Comparison of ENCODE assay signal across 18 cellular contexts in genomic region chrX:1281511-1281910, GRCh38. TPM values are rescaled to one million over a fixed set of nuclear protein-coding genes. Genes with fewer than 3 reads are reported as not detected.
DNase-seq lines count a peak whose midpoint lies in the region; ATAC-seq, FAIRE-seq and TF ChIP-seq lines count a peak whose summit lies in the region.
"Had no signal": no experiment of that assay in that cellular context is flagged by ENCODE, and none has a peak within 500 bp of the region (broad histone marks: within the 10 kb centered on the region; RNA-seq: fewer than 3 reads in every experiment).

No MANE protein-coding gene starts in this region.

- no peak overlapping the region for H2AFZ ChIP-seq in neural progenitor cell (replicated peaks)

- no peak for FAIRE-seq in small intestine (lab: Jason Lieb, UNC)
- FAIRE-seq: pancreas had no signal

- H3F3A ChIP-seq in neural progenitor cell (ENCODE audit: low read depth), result no peaks in the 10 kb centered on the region

- no peak overlapping the region for H3K9ac ChIP-seq in BLaER1 treated with 17β-estradiol and CSF1 and Interleukin-3, amounts not matched to agents 10 nM and 100 nM
- H3K9ac ChIP-seq in neural progenitor cell, result no peak overlapping the region
- H3K9ac ChIP-seq: BLaER1 had no signal

- WGBS in small intestine, 3 donors, result 57 to 60% (median 58%) methylated on average over 3 of the region's 3 CpGs
- 64 to 66% methylated on average over 3 of the region's 3 CpGs for WGBS in testis, 2 donors

- peaks cover 28% of the 10 kb centered on the region for H3K4me1 Mint-ChIP-seq in HFFc6 (ENCODE audit: low read depth)
- H3K4me1 Mint-ChIP-seq in neural progenitor cell, result no peaks in the 10 kb centered on the region
- H3K4me1 Mint-ChIP-seq: activated CD4-positive, alpha-beta T cell treated with anti-CD3 and anti-CD28 coated beads, Interleukin-2, amount 10 ng/mL, durations not matched to agents 24 days and 14 days had no signal

- H3K4me1 ChIP-seq in BLaER1 treated with 17β-estradiol and CSF1 and Interleukin-3, amounts not matched to agents 10 nM and 100 nM, result peaks cover 17 to 48% (median 33%) of the 10 kb centered on the region in 10 experiments
- H3K4me1 ChIP-seq in neural progenitor cell (no peaks in the 10 kb centered on the region), small intestine (ENCODE audit: control insufficient read depth in 2 of 2, insufficient read depth in 1 of 2, low read depth in 1 of 2, low read length in 1 of 2) (no peaks in the 10 kb centered on the region), testis (no peaks in the 10 kb centered on the region)
- H3K4me1 ChIP-seq: esophagus squamous epithelium, pancreas had no signal

- no peaks in the 10 kb centered on the region for H3K9me3 ChIP-seq in BLaER1 treated with 17β-estradiol and CSF1 and Interleukin-3, amounts not matched to agents 10 nM and 100 nM (replicated peaks in 1 of 11)
- H3K9me3 ChIP-seq in neural progenitor cell (ENCODE audit: low read depth) (no peaks in the 10 kb centered on the region), small intestine (ENCODE audit: control insufficient read depth, low read depth) (no peaks in the 10 kb centered on the region), testis (no peaks in the 10 kb centered on the region)
- H3K9me3 ChIP-seq: BLaER1, esophagus squamous epithelium, pancreas had no signal

- H3K27me3 ChIP-seq in BLaER1 treated with 17β-estradiol and CSF1 and Interleukin-3, amounts not matched to agents 10 nM and 100 nM, result peaks cover 0 to 30% (median 20%) of the 10 kb centered on the region in 11 experiments; a peak in 18 of 22 replicates
- peaks cover 6% of the 10 kb centered on the region for H3K27me3 ChIP-seq in neural progenitor cell
- no peaks in the 10 kb centered on the region for H3K27me3 ChIP-seq in small intestine (ENCODE audit: control insufficient read depth in 2 of 2, insufficient read depth in 2 of 2, low read length in 2 of 2)
- H3K27me3 ChIP-seq in testis, result no peaks in the 10 kb centered on the region
- H3K27me3 ChIP-seq: esophagus squamous epithelium, pancreas had no signal

- H3K27ac Mint-ChIP-seq in HFFc6 (peak overlapping the region; percentile 87), neural progenitor cell (no peak overlapping the region)
- H3K27ac Mint-ChIP-seq: activated CD4-positive, alpha-beta T cell treated with anti-CD3 and anti-CD28 coated beads, Interleukin-2, amount 10 ng/mL, durations not matched to agents 24 days and 14 days; T-helper 1 cell treated with Interleukin-12 subunit alpha and Interleukin-12 subunit beta and Interleukin-4 antibody, amounts not matched to agents 30 μg/mL and 1 μg/mL, for 36 hours; type B pancreatic cell had no signal

- peak; percentile 44; the same call in 1 of the 3 replicates for ATAC-seq in SK-N-SH treated with all-trans-retinoic acid at 6 μM for 48 hours
- ATAC-seq in HG03457 (IDR thresholded peaks at IDR 0.05; ENCODE audit: unreplicated experiment), result no peak
- ATAC-seq: activated T-cell treated with anti-CD3 and anti-CD28 coated beads, Interleukin-2, amount 50 U/mL, for 4 hours; pancreas had no signal

- no peak for TF ChIP-seq POLR2A in testis (IDR thresholded peaks at IDR 0.05)

- H3K9me3 Mint-ChIP-seq in HFFc6, result no peaks in the 10 kb centered on the region
- no peaks in the 10 kb centered on the region for H3K9me3 Mint-ChIP-seq in neural progenitor cell
- H3K9me3 Mint-ChIP-seq: activated CD4-positive, alpha-beta T cell treated with anti-CD3 and anti-CD28 coated beads, Interleukin-2, amount 10 ng/mL, durations not matched to agents 24 days and 14 days; activated T-cell treated with anti-CD3 and anti-CD28 coated beads, Interleukin-2, amount 50 U/mL, for 4 hours; T-helper 1 cell treated with Interleukin-12 subunit alpha and Interleukin-12 subunit beta and Interleukin-4 antibody, amounts not matched to agents 30 μg/mL and 1 μg/mL, for 36 hours; type B pancreatic cell had no signal

- H4K20me1 ChIP-seq in BLaER1 treated with 17β-estradiol and CSF1 and Interleukin-3, amounts not matched to agents 10 nM and 100 nM, result no peaks in the 10 kb centered on the region
- H4K20me1 ChIP-seq in neural progenitor cell (ENCODE audit: low read depth), result no peaks in the 10 kb centered on the region
- H4K20me1 ChIP-seq: BLaER1 had no signal

- H3K4me3 Mint-ChIP-seq in HFFc6, result peak overlapping the region; percentile 67
- peak overlapping the region; percentile 51 for H3K4me3 Mint-ChIP-seq in neural progenitor cell
- H3K4me3 Mint-ChIP-seq: activated CD4-positive, alpha-beta T cell treated with anti-CD3 and anti-CD28 coated beads, Interleukin-2, amount 10 ng/mL, durations not matched to agents 24 days and 14 days; activated T-cell treated with anti-CD3 and anti-CD28 coated beads, Interleukin-2, amount 50 U/mL, for 4 hours; T-helper 1 cell treated with Interleukin-12 subunit alpha and Interleukin-12 subunit beta and Interleukin-4 antibody, amounts not matched to agents 30 μg/mL and 1 μg/mL, for 36 hours; type B pancreatic cell had no signal

- no peak overlapping the region for H3K27ac ChIP-seq in BLaER1 treated with 17β-estradiol and CSF1 and Interleukin-3, amounts not matched to agents 10 nM and 100 nM
- no peak overlapping the region for H3K27ac ChIP-seq in neural progenitor cell
- no peak overlapping the region for H3K27ac ChIP-seq in small intestine (ENCODE audit: low read depth in 1 of 2, low read length in 1 of 2)
- H3K27ac ChIP-seq in testis, result no peak overlapping the region
- H3K27ac ChIP-seq: BLaER1, esophagus squamous epithelium, pancreas had no signal

- H3K4me3 ChIP-seq in BLaER1 treated with 17β-estradiol and CSF1 and Interleukin-3, amounts not matched to agents 10 nM and 100 nM, result no peak overlapping the region
- H3K4me3 ChIP-seq in neural progenitor cell (no peak overlapping the region), small intestine (ENCODE audit: low read depth in 1 of 2, low read length in 2 of 2) (no peak overlapping the region), testis (no peak overlapping the region)
- H3K4me3 ChIP-seq: BLaER1, esophagus squamous epithelium, pancreas had no signal

- no peaks in the 10 kb centered on the region for H3K79me2 ChIP-seq in neural progenitor cell (ENCODE audit: low read depth)

- TF ChIP-seq CTCF in HFFc6 (IDR thresholded peaks at IDR 0.05), result no peak
- TF ChIP-seq CTCF in neural progenitor cell (IDR thresholded peaks at IDR 0.05), result no peak
- no peak for TF ChIP-seq CTCF in testis (IDR thresholded peaks at IDR 0.05)

- no peaks in the 10 kb centered on the region; the same call in 1 of the 2 replicates for H3K27me3 Mint-ChIP-seq in HFFc6 (ENCODE audit: insufficient read depth)
- H3K27me3 Mint-ChIP-seq in neural progenitor cell (ENCODE audit: insufficient read depth, low read depth), result peaks cover 17% of the 10 kb centered on the region

- peaks cover 3% of the 10 kb centered on the region; the same call in 1 of the 2 replicates for H3K36me3 Mint-ChIP-seq in HFFc6 (ENCODE audit: low read depth)
- peaks cover 2% of the 10 kb centered on the region for H3K36me3 Mint-ChIP-seq in neural progenitor cell
- H3K36me3 Mint-ChIP-seq: type B pancreatic cell had no signal

- peaks cover 0 to 1% (median 0%) of the 10 kb centered on the region in 11 experiments; a peak in 1 of 22 replicates for H3K36me3 ChIP-seq in BLaER1 treated with 17β-estradiol and CSF1 and Interleukin-3, amounts not matched to agents 10 nM and 100 nM
- H3K36me3 ChIP-seq in neural progenitor cell, result no peaks in the 10 kb centered on the region
- H3K36me3 ChIP-seq in small intestine (ENCODE audit: control insufficient read depth in 2 of 2, insufficient read depth in 2 of 2, low read length in 2 of 2), result no peaks in the 10 kb centered on the region
- H3K36me3 ChIP-seq in testis (ENCODE audit: low read depth, missing control alignments), result no peaks in the 10 kb centered on the region
- H3K36me3 ChIP-seq: BLaER1, esophagus squamous epithelium, pancreas had no signal

- intact Hi-C loops in testis (cut with DNase I; ENCODE audit: low total_unique reads), result no loop called here

- H3K4me2 ChIP-seq in BLaER1 treated with 17β-estradiol and CSF1 and Interleukin-3, amounts not matched to agents 10 nM and 100 nM, result peak overlapping the region in 6 of 11 experiments; percentile 27 to 77 (median 48); a peak in 12 of 22 replicates
- H3K4me2 ChIP-seq in neural progenitor cell, result no peak overlapping the region
- H3K4me2 ChIP-seq: BLaER1 had no signal

- DNase-seq in HFFc6 (peak; percentile 95), neural progenitor cell (ENCODE audit: low spot score) (no peak), small intestine (no peak), epidermal melanocyte (ENCODE audit: insufficient read length, low spot score) (no peak), testis (no peak)
- DNase-seq: activated CD4-positive, alpha-beta T cell treated with anti-CD3 and anti-CD28 coated beads, Interleukin-2, amount 10 ng/mL, durations not matched to agents 24 days and 14 days; activated T-cell treated with anti-CD3 and anti-CD28 coated beads, Interleukin-2, amount 50 U/mL, for 4 hours; esophagus squamous epithelium; H7; NCI-H1105; pancreas had no signal

TF ChIP-seq in SK-N-SH treated with all-trans-retinoic acid at 6 μM for 48 hours, 23 proteins besides CTCF, POLR2A, EP300 and RAD21 (continues in another document):
- TF ChIP-seq ESRRG (CRISPR knock-in tag; IDR thresholded peaks at IDR 0.05) (no peak), ZNF565 (CRISPR knock-in tag; conservative IDR thresholded peaks at IDR 0.05; ENCODE audit: low read depth) (no peak), BACH2 (CRISPR knock-in tag; IDR thresholded peaks at IDR 0.05; ENCODE audit: borderline replicate concordance) (no peak)

RNA-seq across cellular contexts. Expression of gene CSF2RA, which starts 12.9 kb away (rescaled TPM):
- under 1 TPM; 0.18 to 0.59 (median 0.42) TPM for total RNA-seq in HFFc6 (2021; fragmentation: NEBNext Ultra II Directional; extraction: Animal tissue kit (Norgen Biotek cat#: 25700))
- total RNA-seq in neural progenitor cell (ENCODE audit: low replicate concordance), result 4.6 and 5.8 TPM in 2 replicates
- polyA plus RNA-seq in small intestine, result 1 to 10 TPM in 2 of 3 donors, under 1 TPM in 1; 0.45 to 4.9 (median 2.3) TPM
- total RNA-seq in testis, result 1 to 10 TPM; 2.2 to 3.9 TPM
- polyA plus RNA-seq in testis (ENCODE audit: insufficient read depth, low read depth, low replicate concordance), result 3.1 TPM
- total RNA-seq: lung microvascular endothelial cell had no signal

RNA-seq across cellular contexts. Expression of gene IL3RA, which starts 55.1 kb away (rescaled TPM):
- total RNA-seq in HFFc6 (2021; fragmentation: NEBNext Ultra II Directional; extraction: Animal tissue kit (Norgen Biotek cat#: 25700)), result under 1 TPM in 2 of 6 experiments, not detected in 4; 0.09 to 0.13 TPM
- total RNA-seq in neural progenitor cell (ENCODE audit: low replicate concordance) (not detected in 2 replicates), testis (1 to 10 TPM; 4.6 to 5.5 TPM)
- polyA plus RNA-seq in small intestine (10 to 100 TPM in 1 of 3 donors, under 1 TPM in 1, not detected in 1; 0.54 to 10.6 TPM), testis (ENCODE audit: insufficient read depth, low read depth, low replicate concordance) (3.4 TPM)
